Comparison of ENCODE assay signal across 9 cellular contexts in the genomic region with DNA sequence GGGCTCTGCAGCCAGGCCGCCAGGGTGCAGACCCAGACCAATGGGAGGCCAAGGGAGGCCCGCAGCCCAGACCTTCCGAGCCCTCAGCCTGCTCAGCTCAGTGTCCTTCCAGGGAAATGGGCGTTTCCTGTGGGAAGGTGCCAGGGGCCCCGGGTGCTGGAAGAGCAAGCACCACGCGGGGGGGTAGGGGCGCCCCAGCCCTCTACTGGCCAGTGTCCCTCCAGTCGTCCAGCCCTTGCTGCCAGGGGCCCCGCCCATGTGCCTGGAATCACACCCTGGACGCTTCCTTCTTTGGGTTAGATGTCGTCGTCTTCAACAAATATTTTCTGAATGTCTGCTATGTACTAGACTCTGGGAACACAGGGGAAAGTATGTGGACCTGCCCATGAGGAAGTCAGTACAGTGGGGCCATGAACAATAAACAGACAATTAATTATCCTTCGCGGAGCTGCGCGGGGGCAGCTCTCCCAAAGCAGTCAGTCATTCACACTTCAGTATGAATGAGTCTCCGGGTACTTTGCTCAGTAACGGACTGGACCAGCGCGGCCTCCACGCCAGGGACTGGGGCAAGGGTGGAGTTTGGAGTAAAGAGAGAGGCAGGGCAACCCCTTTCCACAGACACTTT.
DNase-seq lines count a peak whose midpoint lies in the region; ATAC-seq and TF ChIP-seq lines count a peak whose summit lies in the region.
"Had no signal": no experiment of that assay in that cellular context is flagged by ENCODE, and none has a peak within 500 bp of the region (broad histone marks: within the 10 kb centered on the region; RNA-seq: fewer than 3 reads in every experiment).

No MANE protein-coding gene starts in this region.

- DNase-seq in HL-60 (ENCODE audit: low read depth in 1 of 2, low spot score in 1 of 2) (peak; percentile 15 to 27), choroid plexus epithelial cell (ENCODE audit: low read depth) (peak; percentile 79), right lobe of liver (peak in 1 of 3 donors; percentile 56), foreskin melanocyte (no peak), GM20000 (ENCODE audit: low spot score) (no peak)
- DNase-seq in activated CD4-positive, alpha-beta T cell treated with anti-CD3 and anti-CD28 coated beads, Interleukin-2, amount 50 U/mL, for 1 hour, result no peak
- no peak for DNase-seq in stimulated activated CD4-positive, alpha-beta T cell treated with anti-CD3 and anti-CD28 coated beads, Interleukin-4, amount 100 ng/mL, for 1 hour
- DNase-seq: NK-92 treated with Interleukin-12 subunit alpha and Interleukin-12 subunit beta, amount 100 ng/mL, for 24 hours had no signal

- 75% methylated on average over 5 of the region's 22 CpGs for WGBS in right lobe of liver (ENCODE audit: insufficient coverage, low coverage, low lambda C conversion rate, missing lambda C conversion rate)

- H3K27ac ChIP-seq in HL-60 (replicated peaks) (peak overlapping the region; percentile 87), right lobe of liver (no peak overlapping the region), temporal lobe (ENCODE audit: low read depth, low read length) (peak overlapping the region; percentile 54)

- peak; percentile 36 to 47 (median 42) for ATAC-seq in right lobe of liver

- no peaks in the 10 kb centered on the region for H3K9me3 ChIP-seq in right lobe of liver

- TF ChIP-seq POLR2A in right lobe of liver (IDR thresholded peaks at IDR 0.05), result no peak

- TF ChIP-seq CTCF in HL-60 (IDR thresholded peaks at IDR 0.05; ENCODE audit: insufficient read depth, low read length) (no peak), choroid plexus epithelial cell (conservative IDR thresholded peaks at IDR 0.05; ENCODE audit: low read depth, low read length) (no peak), right lobe of liver (IDR thresholded peaks at IDR 0.05) (no peak), GM20000 (IDR thresholded peaks at IDR 0.05; ENCODE audit: extremely low read depth, missing control alignments) (no peak)

- no peaks in the 10 kb centered on the region for H3K36me3 ChIP-seq in right lobe of liver

- H3K4me1 ChIP-seq in right lobe of liver, result no peaks in the 10 kb centered on the region

- H3K4me3 ChIP-seq in HL-60 (replicated peaks; ENCODE audit: insufficient read depth, low read length), result no peak overlapping the region; the same call in 1 of the 2 replicates
- no peak overlapping the region for H3K4me3 ChIP-seq in choroid plexus epithelial cell (ENCODE audit: low read depth, low read length)
- H3K4me3 ChIP-seq in right lobe of liver, result no peak overlapping the region

- H3K27me3 ChIP-seq in HL-60 (ENCODE audit: insufficient read depth, poor library complexity, severe bottlenecking), result no peaks in the 10 kb centered on the region
- H3K27me3 ChIP-seq in right lobe of liver, result no peaks in the 10 kb centered on the region

- intact Hi-C loops in right lobe of liver (cut with DNase I), result no loop called here

Comparison
In these comparisons a context has a peak if more than half of its experiments do, and no peak if none do; other contexts are left out.
1. DNase-seq: peak in HL-60 (2 of 2) and choroid plexus epithelial cell (single experiment); none in activated CD4-positive, alpha-beta T cell treated with anti-CD3 and anti-CD28 coated beads, Interleukin-2, amount 50 U/mL, for 1 hour (single experiment), foreskin melanocyte (single experiment), stimulated activated CD4-positive, alpha-beta T cell treated with anti-CD3 and anti-CD28 coated beads, Interleukin-4, amount 100 ng/mL, for 1 hour (single experiment) and GM20000 (single experiment).
2. H3K27ac ChIP-seq: peak in HL-60 (single experiment) and temporal lobe (single experiment); none in right lobe of liver (0 of 3).